In the genomic region with DNA sequence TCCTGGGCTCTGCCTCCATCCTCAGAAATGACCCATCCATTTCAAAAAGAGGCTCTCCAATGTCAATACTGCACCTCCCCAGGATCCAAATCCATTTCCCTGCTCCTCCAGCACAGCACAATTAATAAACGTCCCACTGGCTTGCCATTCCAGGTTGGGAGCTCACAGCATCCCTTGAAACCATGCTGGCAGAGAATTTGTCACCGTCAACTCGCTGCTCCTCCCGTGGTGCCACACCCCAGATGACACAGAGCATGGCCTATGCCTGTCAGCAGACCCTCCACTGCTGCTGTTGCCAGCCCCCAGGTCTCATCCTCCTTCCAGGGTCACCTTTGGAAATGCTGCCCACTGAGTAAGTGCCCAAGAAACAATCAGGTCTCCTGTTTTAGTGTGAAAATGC, we compare ENCODE assay signal across 22 cellular contexts.
"Had no signal": no experiment of that assay in that cellular context is flagged by ENCODE, and none has a peak within 500 bp of the region (broad histone marks: within the 10 kb centered on the region; RNA-seq: fewer than 3 reads in every experiment).

No MANE protein-coding gene starts in this region.

- H3K27ac ChIP-seq: cardiac muscle cell, foreskin keratinocyte, hepatocyte, pancreas, right lobe of liver, spleen, thyroid gland had no signal

- H3K27me3 ChIP-seq: cardiac muscle cell, foreskin keratinocyte, hepatocyte, pancreas, right lobe of liver, thyroid gland had no signal

- H3K36me3 Mint-ChIP-seq: stimulated activated naive B cell treated with anti-CD40 and anti-IgM and Interleukin-4, amounts not matched to agents 10 μg/mL and 1 μg/mL and 100 μg/mL, for 72 hours had no signal

- H2AFZ ChIP-seq: hepatocyte had no signal

- H3K4me1 ChIP-seq: foreskin keratinocyte, pancreas, right lobe of liver, thyroid gland had no signal

- DNase-seq: erythroblast; foreskin keratinocyte; kidney; left cardiac atrium; left ventricle myocardium superior; mesenchymal stem cell; naive thymus-derived CD4-positive, alpha-beta T cell; nephron progenitor cell; nucleus accumbens; pancreas; stimulated activated CD4-positive, alpha-beta T cell treated with anti-CD3 and anti-CD28 coated beads, Interleukin-15, amount 100 ng/mL, for 24 hours; stimulated activated CD4-positive, alpha-beta T cell treated with anti-CD3 and anti-CD28 coated beads, Interleukin-1b, Interleukin-23, amount 100 ng/mL, for 48 hours; stimulated activated CD4-positive, alpha-beta T cell treated with anti-CD3 and anti-CD28 coated beads, Interleukin-4, amount 100 ng/mL, for 24 hours; stimulated activated naive B cell treated with anti-CD40 and anti-IgM and Interleukin-4, amounts not matched to agents 10 μg/mL and 1 μg/mL and 100 μg/mL, for 72 hours; thyroid gland had no signal

- H3K36me3 ChIP-seq: cardiac muscle cell, pancreas, right lobe of liver, spleen, thyroid gland had no signal

- H3K4me2 ChIP-seq: hepatocyte had no signal

- H3K9me3 ChIP-seq: pancreas, right lobe of liver, thyroid gland had no signal

- H3K4me3 Mint-ChIP-seq: dendritic cell treated with granulocyte-macrophage colony-stimulating factor and Interleukin-4, amounts not matched to agents 40 ng/mL and 50 ng/mL, for 4 days; naive thymus-derived CD4-positive, alpha-beta T cell; nephron progenitor cell; stimulated activated naive B cell treated with anti-CD40 and anti-IgM and Interleukin-4, amounts not matched to agents 10 μg/mL and 1 μg/mL and 100 μg/mL, for 72 hours had no signal

- H3K4me3 ChIP-seq: cardiac muscle cell, hepatocyte, lung, pancreas, right lobe of liver, spleen, thyroid gland had no signal

- H3K27ac Mint-ChIP-seq: dendritic cell treated with granulocyte-macrophage colony-stimulating factor and Interleukin-4, amounts not matched to agents 40 ng/mL and 50 ng/mL, for 4 days; nephron progenitor cell; progenitor cell of endocrine pancreas; stimulated activated naive B cell treated with anti-CD40 and anti-IgM and Interleukin-4, amounts not matched to agents 10 μg/mL and 1 μg/mL and 100 μg/mL, for 72 hours had no signal

- H3K9me3 Mint-ChIP-seq: dendritic cell treated with granulocyte-macrophage colony-stimulating factor and Interleukin-4, amounts not matched to agents 40 ng/mL and 50 ng/mL, for 4 days; nephron progenitor cell had no signal

- ATAC-seq: foreskin keratinocyte; left cardiac atrium; left ventricle myocardium superior; naive thymus-derived CD4-positive, alpha-beta T cell; pancreas; right lobe of liver; stimulated activated naive B cell treated with anti-CD40 and anti-IgM and Interleukin-4, amounts not matched to agents 10 μg/mL and 1 μg/mL and 100 μg/mL, for 72 hours had no signal
